In genomic region chr3:185914911-185915629, GRCh38 we compare ENCODE assay signal across 1 cellular context.
A peak's percentile ranks its signal among the peaks of the same experiment; 100 is the strongest.
TF ChIP-seq lines count a peak whose summit lies in the region.

No MANE protein-coding gene starts in this region.

TF ChIP-seq in GM12878, 131 proteins besides CTCF, POLR2A, EP300 and RAD21:
- no peak for TF ChIP-seq RELA (IDR thresholded peaks at IDR 0.05; ENCODE audit: borderline replicate concordance, partially characterized antibody)
- TF ChIP-seq WRNIP1 (IDR thresholded peaks at IDR 0.05; ENCODE audit: borderline replicate concordance, low read depth, low read length), result no peak
- no peak for TF ChIP-seq MXI1 (IDR thresholded peaks at IDR 0.05; ENCODE audit: low read depth, low read length)
- no peak for TF ChIP-seq RCOR1 (conservative IDR thresholded peaks at IDR 0.05; ENCODE audit: low read depth, low read length)
- peak; percentile 72 for TF ChIP-seq POLR2AphosphoS5 (IDR thresholded peaks at IDR 0.05; ENCODE audit: low read length)
- TF ChIP-seq EZH2 (IDR thresholded peaks at IDR 0.05; ENCODE audit: borderline replicate concordance, control insufficient read depth, low read depth, low read length), result no peak
- TF ChIP-seq JUND (IDR thresholded peaks at IDR 0.05; ENCODE audit: low read depth, low read length), result no peak
TF ChIP-seq in GM12878: peak in this region for 1.
